In the genomic region with DNA sequence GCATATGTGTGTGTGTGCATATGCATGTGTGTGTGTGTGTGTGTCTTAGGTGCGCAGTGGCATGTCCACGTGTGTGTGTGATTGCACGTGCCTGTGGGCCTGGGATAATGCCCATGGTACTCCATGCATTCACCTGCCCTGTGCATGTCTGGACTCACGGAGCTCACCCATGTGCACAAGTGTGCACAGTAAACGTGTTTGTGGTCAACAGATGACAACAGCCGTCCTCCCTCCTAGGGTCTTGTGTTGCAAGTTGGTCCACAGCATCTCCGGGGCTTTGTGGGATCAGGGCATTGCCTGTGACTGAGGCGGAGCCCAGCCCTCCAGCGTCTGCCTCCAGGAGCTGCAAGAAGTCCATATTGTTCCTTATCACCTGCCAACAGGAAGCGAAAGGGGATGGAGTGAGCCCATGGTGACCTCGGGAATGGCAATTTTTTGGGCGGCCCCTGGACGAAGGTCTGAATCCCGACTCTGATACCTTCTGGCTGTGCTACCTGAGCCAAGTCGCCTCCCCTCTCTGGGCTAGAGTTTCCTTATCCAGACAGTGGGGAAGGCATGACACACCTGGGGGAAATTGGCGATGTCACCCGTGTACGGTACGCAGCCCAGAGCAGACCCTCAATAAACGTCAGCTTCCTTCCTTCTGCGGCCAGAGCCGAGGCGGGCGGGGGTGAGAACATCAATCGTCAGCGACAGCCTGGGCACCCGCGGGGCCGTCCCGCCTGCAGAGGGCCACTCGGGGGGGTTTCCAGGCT, we compare ENCODE assay signal across 8 cellular contexts. TPM values are rescaled to one million over a fixed set of nuclear protein-coding genes. Genes with fewer than 3 reads are reported as not detected.
DNase-seq lines count a peak whose midpoint lies in the region; ATAC-seq and TF ChIP-seq lines count a peak whose summit lies in the region.

No MANE protein-coding gene starts in this region.

- H3K4me1 Mint-ChIP-seq in activated naive CD8-positive, alpha-beta T cell treated with anti-CD3 and anti-CD28 coated beads for 36 hours, result peaks cover 92% of the 10 kb centered on the region
- peaks cover 9% of the 10 kb centered on the region for H3K4me1 Mint-ChIP-seq in chondrocyte (ENCODE audit: low read depth)

- H3K4me3 Mint-ChIP-seq in activated naive CD8-positive, alpha-beta T cell treated with anti-CD3 and anti-CD28 coated beads for 36 hours, result peak overlapping the region; percentile 60
- no peak overlapping the region for H3K4me3 Mint-ChIP-seq in chondrocyte (ENCODE audit: unreplicated experiment)

- in situ Hi-C loops in G401 (cut with HindIII; ENCODE audit: low sequenced_read_pairs), result no loop called here

- ATAC-seq in GM21367 (IDR thresholded peaks at IDR 0.05; ENCODE audit: unreplicated experiment), result peak; percentile 36
- no peak for ATAC-seq in left lung

- no peaks in the 10 kb centered on the region for H3K27me3 ChIP-seq in Peyer's patch
- H3K27me3 ChIP-seq in left lung, result peaks cover 0 to 34% of the 10 kb centered on the region in 2 donors

- H3K36me3 ChIP-seq in Peyer's patch (no peaks in the 10 kb centered on the region), left lung (peaks cover 0 to 12% of the 10 kb centered on the region in 2 donors)

- no peak overlapping the region for H3K4me3 ChIP-seq in Peyer's patch
- no peak overlapping the region for H3K4me3 ChIP-seq in left lung

- no peak for TF ChIP-seq CTCF in Peyer's patch (IDR thresholded peaks at IDR 0.05)
- no peak for TF ChIP-seq CTCF in chondrocyte (IDR thresholded peaks at IDR 0.05)
- no peak for TF ChIP-seq CTCF in left lung (IDR thresholded peaks at IDR 0.05)

- intact Hi-C loops in left lung (cut with DNase I), result loop anchor here in 1 of 2 donors (10.0 kb wide), 1 partner anchor 265 kb away; no protein-coding TSS in a partner anchor

- peaks cover 24% of the 10 kb centered on the region for H3K9me3 Mint-ChIP-seq in activated naive CD8-positive, alpha-beta T cell treated with anti-CD3 and anti-CD28 coated beads for 36 hours
- H3K9me3 Mint-ChIP-seq in chondrocyte (ENCODE audit: low read depth), result no peaks in the 10 kb centered on the region

- peak overlapping the region; percentile 96 for H3K27ac Mint-ChIP-seq in activated naive CD8-positive, alpha-beta T cell treated with anti-CD3 and anti-CD28 coated beads for 36 hours
- no peak overlapping the region for H3K27ac Mint-ChIP-seq in chondrocyte (ENCODE audit: unreplicated experiment)

- H3K4me1 ChIP-seq in Peyer's patch, result peaks cover 0 to 16% (median 6%) of the 10 kb centered on the region in 4 donors
- peaks cover 4 to 12% of the 10 kb centered on the region in 2 donors for H3K4me1 ChIP-seq in left lung

- H3K36me3 Mint-ChIP-seq in activated naive CD8-positive, alpha-beta T cell treated with anti-CD3 and anti-CD28 coated beads for 36 hours, result peaks cover 90% of the 10 kb centered on the region
- H3K36me3 Mint-ChIP-seq in chondrocyte (ENCODE audit: low read depth), result peaks cover 6% of the 10 kb centered on the region

- H3K9me3 ChIP-seq in Peyer's patch (peaks cover 0 to 5% (median under 1%) of the 10 kb centered on the region in 4 donors), left lung (peaks cover 0 to 8% of the 10 kb centered on the region in 2 donors)

- H3K27ac ChIP-seq in Peyer's patch (peak overlapping the region in 1 of 4 donors; percentile 33), left lung (no peak overlapping the region)

- no peak for TF ChIP-seq POLR2A in Peyer's patch (IDR thresholded peaks at IDR 0.05)

- no peaks in the 10 kb centered on the region for H3K27me3 Mint-ChIP-seq in activated naive CD8-positive, alpha-beta T cell treated with anti-CD3 and anti-CD28 coated beads for 36 hours
- no peaks in the 10 kb centered on the region for H3K27me3 Mint-ChIP-seq in chondrocyte (ENCODE audit: low read depth)

- DNase-seq in Peyer's patch (peak in 2 of 3 donors; percentile 82 to 88), chondrocyte (ENCODE audit: low spot score) (no peak), ureter (ENCODE audit: low spot score) (no peak), left lung (no peak), G401 (ENCODE audit: low spot score) (no peak)
- peak; percentile 94 for DNase-seq in activated naive CD8-positive, alpha-beta T cell treated with anti-CD3 and anti-CD28 coated beads for 36 hours
- peak; percentile 69 for DNase-seq in stimulated activated CD8-positive, alpha-beta memory T cell treated with anti-CD3 and anti-CD28 coated beads, Interleukin-12 subunit alpha, Interleukin-12 subunit beta, amount 100 ng/mL, for 1 hour (ENCODE audit: low read depth)

RNA-seq across cellular contexts. Expression of a gene that starts 47.6 kb away (rescaled TPM):
- 1 to 10 TPM in 2 of 4 donors, under 1 TPM in 1, not detected in 1; 0.18 to 4.1 (median 1.3) TPM for total RNA-seq in Peyer's patch
- 10 to 100 TPM; 99.3 to 99.5 TPM for total RNA-seq in activated naive CD8-positive, alpha-beta T cell treated with anti-CD3 and anti-CD28 coated beads for 36 hours
- total RNA-seq in chondrocyte, result 2.1 to 11.3 TPM (median 2.2 TPM) in 3 replicates
- 0.60 TPM for total RNA-seq in ureter
- 1 to 10 TPM; 3.9 to 4.2 TPM for total RNA-seq in left lung
- total RNA-seq in G401 (2014; rRNA removed; shearing (Covaris generic)), result 0.18 TPM in 1 of 2 replicates, not detected in the other

Comparison
In these comparisons a context has a peak if more than half of its experiments do, and no peak if none do; other contexts are left out.
1. DNase-seq: peak in Peyer's patch (2 of 3), activated naive CD8-positive, alpha-beta T cell treated with anti-CD3 and anti-CD28 coated beads for 36 hours (single experiment) and stimulated activated CD8-positive, alpha-beta memory T cell treated with anti-CD3 and anti-CD28 coated beads, Interleukin-12 subunit alpha, Interleukin-12 subunit beta, amount 100 ng/mL, for 1 hour (single experiment); none in chondrocyte (single experiment), ureter (single experiment), left lung (0 of 2) and G401 (single experiment).